16 cellular contexts compared by ENCODE assay signal in genomic region chr2:158213743-158214142, GRCh38.
"Had no signal": no experiment of that assay in that cellular context is flagged by ENCODE, and none has a peak within 500 bp of the region (broad histone marks: within the 10 kb centered on the region; RNA-seq: fewer than 3 reads in every experiment).

No MANE protein-coding gene starts in this region.

- H3K27me3 ChIP-seq: adrenal gland, heart right ventricle, thyroid gland had no signal

- FAIRE-seq: frontal cortex, urothelium cell line had no signal

- H3K4me1 ChIP-seq: thyroid gland had no signal

- H3K9me3 ChIP-seq: adrenal gland, heart right ventricle, thyroid gland had no signal

- DNase-seq: activated CD4-positive, alpha-beta T cell treated with anti-CD3 and anti-CD28 coated beads, Interleukin-2, amount 50 U/mL, for 48 hours; activated CD8-positive, alpha-beta memory T cell treated with anti-CD3 and anti-CD28 coated beads, Interleukin-2, amount 10 ng/mL, durations not matched to agents 7 days and 5 days; activated T-cell treated with anti-CD3 and anti-CD28 coated beads, Interleukin-2, amount 50 U/mL, for 1 hour; heart right ventricle; islet precursor cell; midbrain; stimulated activated CD4-positive, alpha-beta T cell treated with anti-CD3 and anti-CD28 coated beads, Interleukin-2, amount 100 ng/mL, for 48 hours; stimulated activated naive B cell treated with anti-CD40 and anti-IgM and Interleukin-4, amounts not matched to agents 10 μg/mL and 1 μg/mL and 100 μg/mL, for 72 hours; T1000; thyroid gland had no signal

- H3K4me3 ChIP-seq: adrenal gland, heart right ventricle, lung, thyroid gland had no signal

- H3K27ac ChIP-seq: adrenal gland, epithelial cell of prostate, thyroid gland, VCaP had no signal

- H3K36me3 ChIP-seq: adrenal gland, heart right ventricle, thyroid gland had no signal
